ENCODE assay signal across 8 cellular contexts in genomic region chr22:20017622-20017958, GRCh38. TPM values are rescaled to one million over a fixed set of nuclear protein-coding genes. Genes with fewer than 3 reads are reported as not detected.
DNase-seq lines count a peak whose midpoint lies in the region; ATAC-seq and TF ChIP-seq lines count a peak whose summit lies in the region.

No MANE protein-coding gene starts in this region.

- H3K27ac ChIP-seq in SU-DHL-6 (ENCODE audit: low read depth, low read length) = no peak overlapping the region
- H3K27ac ChIP-seq in hepatocyte = no peak overlapping the region
- H3K27ac ChIP-seq in psoas muscle = no peak overlapping the region

- H3K79me2 ChIP-seq in SU-DHL-6 (ENCODE audit: insufficient read depth, low read length) (peaks cover 9% of the 10 kb centered on the region; the same call in 1 of the 2 replicates), hepatocyte (peaks cover 14% of the 10 kb centered on the region)

- no peak overlapping the region for H2AFZ ChIP-seq in SU-DHL-6 (ENCODE audit: low read depth, low read length, severe bottlenecking)
- H2AFZ ChIP-seq in hepatocyte = no peak overlapping the region

- H3K27ac Mint-ChIP-seq in activated CD4-positive, alpha-beta T cell treated with anti-CD3 and anti-CD28 coated beads, Interleukin-2, amount 10 ng/mL, durations not matched to agents 24 days and 14 days = no peak overlapping the region

- ATAC-seq in psoas muscle (no peak), sciatic nerve (no peak), GM21360 (IDR thresholded peaks at IDR 0.05; ENCODE audit: unreplicated experiment) (no peak)

- H3K9me3 ChIP-seq in SU-DHL-6 (ENCODE audit: insufficient read depth, low read length) (no peaks in the 10 kb centered on the region), hepatocyte (ENCODE audit: low read depth) (no peaks in the 10 kb centered on the region), psoas muscle (no peaks in the 10 kb centered on the region)

- H3K36me3 Mint-ChIP-seq in activated CD4-positive, alpha-beta T cell treated with anti-CD3 and anti-CD28 coated beads, Interleukin-2, amount 10 ng/mL, durations not matched to agents 24 days and 14 days (ENCODE audit: low read depth) = peaks cover 2% of the 10 kb centered on the region

- H3K4me1 ChIP-seq in hepatocyte (ENCODE audit: insufficient read depth) (peaks cover 16% of the 10 kb centered on the region), psoas muscle (peaks cover 37% of the 10 kb centered on the region)

- H3K9me3 Mint-ChIP-seq in activated CD4-positive, alpha-beta T cell treated with anti-CD3 and anti-CD28 coated beads, Interleukin-2, amount 10 ng/mL, durations not matched to agents 24 days and 14 days = no peaks in the 10 kb centered on the region

- H3K27me3 Mint-ChIP-seq in activated CD4-positive, alpha-beta T cell treated with anti-CD3 and anti-CD28 coated beads, Interleukin-2, amount 10 ng/mL, durations not matched to agents 24 days and 14 days = peaks cover 25% of the 10 kb centered on the region

- H3K27me3 ChIP-seq in SU-DHL-6 (ENCODE audit: low read length) = no peaks in the 10 kb centered on the region
- peaks cover 33% of the 10 kb centered on the region for H3K27me3 ChIP-seq in hepatocyte
- H3K27me3 ChIP-seq in psoas muscle (ENCODE audit: insufficient read depth in 3 of 3, low read length in 2 of 3) = no peaks in the 10 kb centered on the region

- TF ChIP-seq CTCF in SU-DHL-6 (IDR thresholded peaks at IDR 0.05; ENCODE audit: insufficient read depth, low read length, poor library complexity, severe bottlenecking) (no peak), hepatocyte (IDR thresholded peaks at IDR 0.05; ENCODE audit: poor library complexity) (no peak), psoas muscle (IDR thresholded peaks at IDR 0.05) (no peak)

- H3K4me2 ChIP-seq in SU-DHL-6 (ENCODE audit: low read depth, low read length, poor library complexity, severe bottlenecking) = peak overlapping the region; percentile 83
- peak overlapping the region; percentile 96 for H3K4me2 ChIP-seq in hepatocyte

- peak overlapping the region; percentile 89 for H3K4me3 Mint-ChIP-seq in activated CD4-positive, alpha-beta T cell treated with anti-CD3 and anti-CD28 coated beads, Interleukin-2, amount 10 ng/mL, durations not matched to agents 24 days and 14 days

- no peaks in the 10 kb centered on the region for H3K9me2 ChIP-seq in SU-DHL-6 (replicated peaks; ENCODE audit: insufficient read depth, low read length)
- no peaks in the 10 kb centered on the region for H3K9me2 ChIP-seq in hepatocyte (replicated peaks; ENCODE audit: insufficient read depth)

- no peaks in the 10 kb centered on the region for H3K36me3 ChIP-seq in SU-DHL-6 (ENCODE audit: low read length)
- H3K36me3 ChIP-seq in hepatocyte (replicated peaks; ENCODE audit: insufficient read depth, low read depth) = no peaks in the 10 kb centered on the region
- H3K36me3 ChIP-seq in psoas muscle (ENCODE audit: insufficient read depth in 1 of 2, low read depth in 1 of 2) = no peaks in the 10 kb centered on the region

- peak overlapping the region; percentile 56 for H3K9ac ChIP-seq in SU-DHL-6 (ENCODE audit: low read length)

- H3K4me1 Mint-ChIP-seq in activated CD4-positive, alpha-beta T cell treated with anti-CD3 and anti-CD28 coated beads, Interleukin-2, amount 10 ng/mL, durations not matched to agents 24 days and 14 days = peaks cover 22% of the 10 kb centered on the region

- H3K4me3 ChIP-seq in SU-DHL-6 (ENCODE audit: insufficient read depth, low read length, poor library complexity, severe bottlenecking) (peak overlapping the region; percentile 59), hepatocyte (no peak overlapping the region), psoas muscle (peak overlapping the region; percentile 89)

- no peaks in the 10 kb centered on the region for H3F3A ChIP-seq in SU-DHL-6 (ENCODE audit: insufficient read depth)

- no peak for DNase-seq in activated CD4-positive, alpha-beta T cell treated with anti-CD3 and anti-CD28 coated beads, Interleukin-2, amount 10 ng/mL, durations not matched to agents 24 days and 14 days
- DNase-seq in activated CD4-positive, alpha-beta T cell treated with anti-CD3 and anti-CD28 coated beads for 48 hours = no peak
- DNase-seq in hepatocyte (ENCODE audit: low spot score) (no peak), psoas muscle (peak in 1 of 2 donors; percentile 46), sciatic nerve (ENCODE audit: low spot score) (no peak), SW 1271 (lab: John Stamatoyannopoulos, UW) (no peak)

- 65% methylated on average over 9 of the region's 9 CpGs for WGBS in hepatocyte (ENCODE audit: low lambda C conversion rate, missing lambda C conversion rate)
- 69 to 71% (median 71%) methylated on average over 9 of the region's 9 CpGs for WGBS in psoas muscle, 3 donors

- intact Hi-C loops in activated CD4-positive, alpha-beta T cell treated with anti-CD3 and anti-CD28 coated beads, Interleukin-2, amount 10 ng/mL, durations not matched to agents 24 days and 14 days (cut with micrococcal nuclease) = no loop called here
- intact Hi-C loops in psoas muscle (cut with DNase I) = no loop called here
- intact Hi-C loops in sciatic nerve (cut with DNase I) = no loop called here

- no peaks in the 10 kb centered on the region for H4K20me1 ChIP-seq in SU-DHL-6 (ENCODE audit: low read depth, low read length)
- H4K20me1 ChIP-seq in hepatocyte (ENCODE audit: insufficient read depth, poor library complexity, severe bottlenecking) = peaks cover 2% of the 10 kb centered on the region

RNA-seq across cellular contexts. Expression of gene ARVCF, which starts 1.0 kb away (rescaled TPM):
- total RNA-seq in activated CD4-positive, alpha-beta T cell treated with anti-CD3 and anti-CD28 coated beads, Interleukin-2, amount 10 ng/mL, durations not matched to agents 24 days and 14 days = 2.6 and 4.1 TPM in 2 replicates
- total RNA-seq in hepatocyte (21.6 and 32.5 TPM in 2 replicates), psoas muscle (10 to 100 TPM in 2 of 4 donors, 1 to 10 TPM in 2; 8.7 to 28.0 (median 14.8) TPM), sciatic nerve (59.4 TPM)
- polyA plus RNA-seq in hepatocyte (23.8 and 25.8 TPM in 2 replicates), psoas muscle (1 to 10 TPM; 3.6 to 7.3 (median 7.0) TPM)

RNA-seq across cellular contexts. Expression of gene TANGO2, which starts 3.3 kb away (rescaled TPM):
- total RNA-seq in activated CD4-positive, alpha-beta T cell treated with anti-CD3 and anti-CD28 coated beads, Interleukin-2, amount 10 ng/mL, durations not matched to agents 24 days and 14 days = 27.1 and 31.5 TPM in 2 replicates
- 21.4 and 26.2 TPM in 2 replicates for total RNA-seq in hepatocyte
- 20.8 and 24.4 TPM in 2 replicates for polyA plus RNA-seq in hepatocyte
- 10 to 100 TPM; 20.6 to 41.0 (median 36.4) TPM for total RNA-seq in psoas muscle
- polyA plus RNA-seq in psoas muscle = 10 to 100 TPM; 28.2 to 73.3 (median 28.5) TPM
- total RNA-seq in sciatic nerve = 28.4 TPM
